Comparison of ENCODE assay signal across 20 cellular contexts in genomic region chr3:151106311-151106710, GRCh38. TPM values are rescaled to one million over a fixed set of nuclear protein-coding genes. Genes with fewer than 3 reads are reported as not detected.
A peak's percentile ranks its signal among the peaks of the same experiment; 100 is the strongest.
DNase-seq lines count a peak whose midpoint lies in the region; ATAC-seq and TF ChIP-seq lines count a peak whose summit lies in the region.
"Had no signal": no experiment of that assay in that cellular context is flagged by ENCODE, and none has a peak within 500 bp of the region (broad histone marks: within the 10 kb centered on the region; RNA-seq: fewer than 3 reads in every experiment).

No MANE protein-coding gene starts in this region.

- H3F3A ChIP-seq in GM23338 (replicated peaks; ENCODE audit: low read depth): no peaks in the 10 kb centered on the region

- no peak overlapping the region for H4K91ac ChIP-seq in trophoblast cell (ENCODE audit: low read depth, low read length)

- H3K9me2 ChIP-seq in GM23338 (ENCODE audit: insufficient read depth) (peaks cover 7% of the 10 kb centered on the region; the same call in 1 of the 2 replicates), hepatocyte (replicated peaks; ENCODE audit: insufficient read depth) (no peaks in the 10 kb centered on the region)

- DNase-seq in Caco-2: peak; percentile 35 to 57
- DNase-seq in GM23338 (ENCODE audit: low spot score): no peak
- DNase-seq in islet precursor cell: peak; percentile 73
- DNase-seq in trophoblast cell: peak; percentile 79 to 91
- no peak for DNase-seq in hepatocyte (ENCODE audit: low spot score)
- no peak for DNase-seq in T-helper 1 cell
- no peak for DNase-seq in AG20443 (ENCODE audit: low spot score)
- DNase-seq: 8988T; ACHN; C1 segment of cervical spinal cord; CD4-positive, alpha-beta memory T cell; COR-L47; DMS153; DND-41; GDM1; GM23248; HFFc6 had no signal

- H3K9me3 ChIP-seq in Caco-2: no peaks in the 10 kb centered on the region
- no peaks in the 10 kb centered on the region for H3K9me3 ChIP-seq in trophoblast cell (ENCODE audit: insufficient read depth, low read depth, low read length)
- H3K9me3 ChIP-seq in hepatocyte (ENCODE audit: low read depth): no peaks in the 10 kb centered on the region
- H3K9me3 ChIP-seq: A549, HAP-1 had no signal

- intact Hi-C loops in Caco-2 (cut with micrococcal nuclease; ENCODE audit: unreplicated experiment): loop anchor here (2.0 kb wide), 1 partner anchor 40 kb away; no protein-coding TSS in a partner anchor

- H3K4me3 Mint-ChIP-seq in Caco-2 (ENCODE audit: unreplicated experiment) (no peak overlapping the region), GM23338 (no peak overlapping the region)
- H3K4me3 Mint-ChIP-seq: CD4-positive, alpha-beta memory T cell; HFFc6 had no signal

- H3K18ac ChIP-seq in trophoblast cell (ENCODE audit: low read length): no peak overlapping the region

- H2BK120ac ChIP-seq in trophoblast cell (ENCODE audit: insufficient read depth, low read length, poor library complexity): no peak overlapping the region

- WGBS in trophoblast cell (ENCODE audit: extremely low coverage, insufficient coverage, insufficient read length): no CpG with 5 or more reads among the region's 2 CpGs
- WGBS in hepatocyte (ENCODE audit: low lambda C conversion rate, missing lambda C conversion rate): 84% methylated on average over 2 of the region's 2 CpGs

- no peak overlapping the region for H2BK5ac ChIP-seq in trophoblast cell (ENCODE audit: low read depth, low read length, poor library complexity)

- no peak overlapping the region for H4K12ac ChIP-seq in trophoblast cell (ENCODE audit: low read depth, low read length)

- H3K4me2 ChIP-seq in GM23338 (0 out of 2 replicates have a peak overlapping the region, but pooled peaks have one; percentile 30), trophoblast cell (ENCODE audit: low read length) (no peak overlapping the region), hepatocyte (no peak overlapping the region)
- H3K4me2 ChIP-seq: A549 had no signal

- BruUV-seq in Caco-2 (replicated peaks; lab: Mats Ljungman, UMichigan): no TSS peak

- H3K4me1 Mint-ChIP-seq in Caco-2 (ENCODE audit: low read depth, unreplicated experiment): peaks cover 12% of the 10 kb centered on the region
- H3K4me1 Mint-ChIP-seq in GM23338: peaks cover 32% of the 10 kb centered on the region
- H3K4me1 Mint-ChIP-seq: CD4-positive, alpha-beta memory T cell had no signal

- no peak overlapping the region for H2AFZ ChIP-seq in GM23338
- no peak overlapping the region for H2AFZ ChIP-seq in trophoblast cell (ENCODE audit: insufficient read depth, low read length, poor library complexity)
- no peak overlapping the region for H2AFZ ChIP-seq in hepatocyte
- H2AFZ ChIP-seq: GM23248 had no signal

- H3K79me2 ChIP-seq in GM23338 (replicated peaks; ENCODE audit: insufficient read depth): peaks cover 98% of the 10 kb centered on the region
- H3K79me2 ChIP-seq in trophoblast cell (ENCODE audit: control insufficient read depth, insufficient read depth, low read length, poor library complexity): peaks cover 31% of the 10 kb centered on the region
- H3K79me2 ChIP-seq in hepatocyte: no peaks in the 10 kb centered on the region

- no peak overlapping the region for H2AK5ac ChIP-seq in trophoblast cell (ENCODE audit: low read length)

- H2BK12ac ChIP-seq in trophoblast cell (ENCODE audit: low read length): no peak overlapping the region

- no peaks in the 10 kb centered on the region; the same call in 1 of the 2 replicates for H4K20me1 ChIP-seq in GM23338 (replicated peaks; ENCODE audit: insufficient read depth)
- no peaks in the 10 kb centered on the region for H4K20me1 ChIP-seq in hepatocyte (ENCODE audit: insufficient read depth, poor library complexity, severe bottlenecking)

- H3K9me3 Mint-ChIP-seq in Caco-2 (ENCODE audit: unreplicated experiment) (no peaks in the 10 kb centered on the region), GM23338 (no peaks in the 10 kb centered on the region)
- H3K9me3 Mint-ChIP-seq: HFFc6 had no signal

- no peak overlapping the region for H3K4me3 ChIP-seq in Caco-2 (ENCODE audit: low read depth, low read length)
- H3K4me3 ChIP-seq in GM23338: no peak overlapping the region
- no peak overlapping the region for H3K4me3 ChIP-seq in trophoblast cell (ENCODE audit: low read depth, low read length)
- H3K4me3 ChIP-seq in hepatocyte: no peak overlapping the region
- H3K4me3 ChIP-seq: A549, GM12878, GM23248, HAP-1 had no signal

- CTCF ChIA-PET in Caco-2 (lab: Charles Lee): interaction anchor here (0.7 to 0.8 kb wide), 4 partner anchors 10 to 588 kb away, joined by 3 to 7 read pairs (median 3); partner anchors contain the start of gene MED12L

- peaks cover 22% of the 10 kb centered on the region for H3K79me1 ChIP-seq in trophoblast cell (ENCODE audit: low read length)

- ATAC-seq in GM23338: no peak
- ATAC-seq: A549, GM12878 had no signal

- no peak overlapping the region for H3K23ac ChIP-seq in trophoblast cell (ENCODE audit: low read length)

- H3K4me1 ChIP-seq in Caco-2 (peaks cover 42% of the 10 kb centered on the region), GM23338 (ENCODE audit: insufficient read depth) (peaks cover 48% of the 10 kb centered on the region), trophoblast cell (ENCODE audit: control insufficient read depth in 1 of 2, insufficient read depth in 2 of 2, low read length in 2 of 2) (peaks cover 31 to 45% of the 10 kb centered on the region in 2 experiments), hepatocyte (ENCODE audit: insufficient read depth) (no peaks in the 10 kb centered on the region)
- H3K4me1 ChIP-seq: A549 had no signal

- H3K36me3 Mint-ChIP-seq in Caco-2 (ENCODE audit: insufficient read depth, unreplicated experiment) (no peaks in the 10 kb centered on the region), GM23338 (ENCODE audit: low read depth) (no peaks in the 10 kb centered on the region)
- H3K36me3 Mint-ChIP-seq: CD4-positive, alpha-beta memory T cell had no signal

- POLR2A ChIA-PET in Caco-2 (lab: Charles Lee): interaction anchor here (0.5 kb wide), 1 partner anchor 21 kb away, joined by 7 read pairs; the partner anchor contains the start of gene MED12L

- peak overlapping the region; percentile 41; the same call in 1 of the 2 replicates for H3K27ac ChIP-seq in GM23338 (ENCODE audit: low read depth)
- peak overlapping the region; percentile 95 for H3K27ac ChIP-seq in trophoblast cell (ENCODE audit: low read depth, low read length)
- H3K27ac ChIP-seq in hepatocyte: no peak overlapping the region
- H3K27ac ChIP-seq: A549, GM23248 had no signal

- H3K27me3 ChIP-seq in Caco-2 (replicated peaks; ENCODE audit: control insufficient read depth, insufficient read depth, low read length) (no peaks in the 10 kb centered on the region), GM23338 (ENCODE audit: insufficient read depth) (no peaks in the 10 kb centered on the region), trophoblast cell (ENCODE audit: insufficient read depth, low read length) (no peaks in the 10 kb centered on the region), hepatocyte (no peaks in the 10 kb centered on the region)

- H3K27ac Mint-ChIP-seq in Caco-2 (ENCODE audit: unreplicated experiment) (no peak overlapping the region), GM23338 (no peak overlapping the region)
- H3K27ac Mint-ChIP-seq: CD4-positive, alpha-beta memory T cell; HFFc6 had no signal

- TF ChIP-seq CTCF in Caco-2 (IDR thresholded peaks at IDR 0.05; ENCODE audit: insufficient read depth in 1 of 2, low read depth in 1 of 2, low read length in 1 of 2, severe bottlenecking in 1 of 2, unreplicated experiment in 1 of 2) (no peak), GM23338 (conservative IDR thresholded peaks at IDR 0.05; ENCODE audit: low read depth in 2 of 2) (no peak), hepatocyte (IDR thresholded peaks at IDR 0.05; ENCODE audit: poor library complexity) (no peak)

- H3K4ac ChIP-seq in trophoblast cell (ENCODE audit: low read depth, low read length): no peak overlapping the region

- H3K27me3 Mint-ChIP-seq in Caco-2 (ENCODE audit: insufficient read depth, unreplicated experiment): no peaks in the 10 kb centered on the region
- H3K27me3 Mint-ChIP-seq in GM23338 (ENCODE audit: insufficient read depth, low read depth, poor library complexity): peaks cover 7% of the 10 kb centered on the region

- H3K36me3 ChIP-seq in Caco-2 (ENCODE audit: control insufficient read depth, insufficient read depth, low read length): no peaks in the 10 kb centered on the region
- no peaks in the 10 kb centered on the region for H3K36me3 ChIP-seq in GM23338 (ENCODE audit: insufficient read depth)
- no peaks in the 10 kb centered on the region for H3K36me3 ChIP-seq in trophoblast cell (ENCODE audit: control insufficient read depth in 1 of 2, insufficient read depth in 2 of 2, low read length in 2 of 2)
- no peaks in the 10 kb centered on the region for H3K36me3 ChIP-seq in hepatocyte (replicated peaks; ENCODE audit: insufficient read depth, low read depth)
- H3K36me3 ChIP-seq: HAP-1 had no signal

- H3K9ac ChIP-seq in trophoblast cell (ENCODE audit: low read length): no peak overlapping the region
- H3K9ac ChIP-seq: GM23248 had no signal

- H3K14ac ChIP-seq in trophoblast cell (ENCODE audit: low read length): no peak overlapping the region

- no peak overlapping the region for H4K8ac ChIP-seq in trophoblast cell (ENCODE audit: low read depth, low read length)

TF ChIP-seq in GM23338, 12 proteins besides CTCF, POLR2A, EP300 and RAD21:
- TF ChIP-seq NANOG (IDR thresholded peaks at IDR 0.05; ENCODE audit: borderline replicate concordance): no peak
- TF ChIP-seq STAT1 (IDR thresholded peaks at IDR 0.05; ENCODE audit: unreplicated experiment): no peak
TF ChIP-seq in GM23338: peak in this region for 0.

RNA-seq across cellular contexts. Expression of gene MED12L, which starts 20.8 kb away (rescaled TPM):
- total RNA-seq in Caco-2 (2022): 21.5 and 22.9 TPM in 2 replicates
- total RNA-seq in GM23338 (2014; rRNA removed; shearing (Covaris generic)): 23.7 and 25.0 TPM in 2 replicates
- polyA plus RNA-seq in GM23338 (2016; fragmentation: Nextera tagmentation; extraction: Ambion mirVana): 5.6 and 5.7 TPM in 2 replicates
- 45.5 and 47.4 TPM in 2 replicates for polyA plus RNA-seq in trophoblast cell (2013)
- total RNA-seq in hepatocyte: 2.7 TPM in 2 replicates
- 0.07 and 1.9 TPM in 2 replicates for polyA plus RNA-seq in hepatocyte
- polyA plus RNA-seq: CD4-positive, alpha-beta memory T cell had no signal

Comparison
In these comparisons a context has a peak if more than half of its experiments do, and no peak if none do; other contexts are left out.
1. DNase-seq: peak in Caco-2 (2 of 2), islet precursor cell (single experiment) and trophoblast cell (2 of 2); none in GM23338 (single experiment), hepatocyte (single experiment), T-helper 1 cell (0 of 5) and AG20443 (single experiment).